3 cellular contexts compared by ENCODE assay signal in genomic region chr16:87231295-87231694, GRCh38.
"Had no signal": no experiment of that assay in that cellular context is flagged by ENCODE, and none has a peak within 500 bp of the region (broad histone marks: within the 10 kb centered on the region; RNA-seq: fewer than 3 reads in every experiment).

No MANE protein-coding gene starts in this region.

- ATAC-seq: GM12878 had no signal

- DNase-seq: GDM1, GF-D8 had no signal

- H3K4me3 ChIP-seq: GM12878 had no signal
